8 cellular contexts compared by ENCODE assay signal in the genomic region with DNA sequence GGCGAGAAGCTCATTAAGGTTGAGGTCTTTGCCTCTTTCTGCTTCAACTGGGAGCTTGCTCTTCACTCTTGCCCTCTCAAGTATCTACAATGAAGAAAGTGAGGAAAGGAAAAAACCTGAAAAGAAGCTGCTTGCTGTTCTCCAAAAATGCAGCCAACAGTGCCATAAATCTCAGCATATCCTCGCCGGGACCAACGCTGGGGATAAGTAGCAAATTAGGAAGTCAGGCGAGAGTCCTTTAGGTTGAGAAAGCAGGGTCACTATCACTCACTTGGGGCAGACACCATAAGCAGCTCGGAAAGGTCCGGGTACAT. TPM values are rescaled to one million over a fixed set of nuclear protein-coding genes. Genes with fewer than 3 reads are reported as not detected.
DNase-seq lines count a peak whose midpoint lies in the region; ATAC-seq, FAIRE-seq and TF ChIP-seq lines count a peak whose summit lies in the region.

No MANE protein-coding gene starts in this region.

- TSS peak; percentile 75 for BruUV-seq in HepG2 (replicated peaks; lab: Mats Ljungman, UMichigan)

- no peaks in the 10 kb centered on the region for H3K27me3 Mint-ChIP-seq in activated naive CD8-positive, alpha-beta T cell treated with anti-CD3 and anti-CD28 coated beads, Interleukin-2, amount 10 ng/mL, durations not matched to agents 7 days and 5 days

- WGBS in HepG2 (ENCODE audit: low lambda C conversion rate): 0% methylated on average over 7 of the region's 7 CpGs
- WGBS in upper lobe of left lung, 2 donors: 1% methylated on average over 7 of the region's 7 CpGs

- ATAC-seq in HG02973 (IDR thresholded peaks at IDR 0.05; ENCODE audit: unreplicated experiment) (peak; percentile 37), HepG2 (no peak), upper lobe of left lung (ENCODE audit: low FRiP score in 2 of 2) (peak in 1 of 2 donors; percentile 67)
- peak; percentile 47 for ATAC-seq in activated naive CD8-positive, alpha-beta T cell treated with anti-CD3 and anti-CD28 coated beads, Interleukin-2, amount 10 ng/mL, durations not matched to agents 7 days and 5 days (ENCODE audit: low read depth)

- H3K4me3 Mint-ChIP-seq in activated naive CD8-positive, alpha-beta T cell treated with anti-CD3 and anti-CD28 coated beads, Interleukin-2, amount 10 ng/mL, durations not matched to agents 7 days and 5 days: peak overlapping the region; percentile 94

- CTCF ChIA-PET in HepG2 (lab: Yijun Ruan, JAX; ENCODE audit: low intra/inter-chr PET ratio, low total read pairs): no interaction called here

- H3K4me2 ChIP-seq in HepG2 (ENCODE audit: low read depth, low read length): peak overlapping the region; percentile 78

- intact Hi-C loops in HepG2 (cut with micrococcal nuclease; ENCODE audit: unreplicated experiment): no loop called here

- POLR2A ChIA-PET in activated naive CD8-positive, alpha-beta T cell treated with anti-CD3 and anti-CD28 coated beads, Interleukin-2, amount 10 ng/mL, durations not matched to agents 7 days and 5 days (lab: Charles Lee): interaction anchor here (0.7 to 2.5 kb wide), 9 partner anchors 9 to 1218 kb away, joined by 3 to 38 read pairs (median 4); a partner anchor contains a TSS
- POLR2A ChIA-PET in HepG2 (lab: Yijun Ruan, JAX): interaction anchor here (0.7 to 2.3 kb wide), 5 partner anchors 9 to 1886 kb away, joined by 3 to 56 read pairs (median 7); a partner anchor contains a TSS

- peaks cover 47% of the 10 kb centered on the region for H3K79me2 ChIP-seq in HepG2 (ENCODE audit: insufficient read depth, low read length)

- peaks cover 26% of the 10 kb centered on the region for H3K4me1 Mint-ChIP-seq in activated naive CD8-positive, alpha-beta T cell treated with anti-CD3 and anti-CD28 coated beads, Interleukin-2, amount 10 ng/mL, durations not matched to agents 7 days and 5 days

- TF ChIP-seq EP300 in HepG2 (IDR thresholded peaks at IDR 0.05; ENCODE audit: low read depth in 2 of 2, low read length in 2 of 2) (no peak), HepG2 (CRISPR knock-in tag; IDR thresholded peaks at IDR 0.05; ENCODE audit: borderline replicate concordance) (no peak), upper lobe of left lung (IDR thresholded peaks at IDR 0.05) (no peak)

- H3K36me3 ChIP-seq in HepG2 (replicated peaks in 1 of 2; ENCODE audit: control insufficient read depth in 1 of 2, insufficient read depth in 2 of 2, low read length in 2 of 2) (no peaks in the 10 kb centered on the region; a peak in 3 of 5 replicates), upper lobe of left lung (no peaks in the 10 kb centered on the region)

- no peaks in the 10 kb centered on the region for H3K9me3 ChIP-seq in HepG2 (ENCODE audit: low read length)
- no peaks in the 10 kb centered on the region for H3K9me3 ChIP-seq in upper lobe of left lung

- H3K27ac Mint-ChIP-seq in activated naive CD8-positive, alpha-beta T cell treated with anti-CD3 and anti-CD28 coated beads, Interleukin-2, amount 10 ng/mL, durations not matched to agents 7 days and 5 days: peak overlapping the region; percentile 93

- H3K27me3 ChIP-seq in HepG2 (ENCODE audit: control insufficient read depth in 1 of 2, insufficient read depth in 2 of 2, low read length in 2 of 2): peaks cover 0 to 6% of the 10 kb centered on the region in 2 experiments; a peak in 1 of 5 replicates
- no peaks in the 10 kb centered on the region for H3K27me3 ChIP-seq in upper lobe of left lung

- peak overlapping the region; percentile 81 for H3K27ac ChIP-seq in HepG2 (ENCODE audit: extremely low read length, insufficient read depth, low read length)
- H3K27ac ChIP-seq in upper lobe of left lung: peak overlapping the region; percentile 83 to 90 (median 86)

- no peaks in the 10 kb centered on the region for H4K20me1 ChIP-seq in HepG2 (ENCODE audit: insufficient read depth, low read length)

- DNase-seq in Caki2 (ENCODE audit: low read depth) (peak; percentile 22), HepG2 (ENCODE audit: low spot score) (no peak), upper lobe of left lung (no peak), NOMO-1 (lab: John Stamatoyannopoulos, UW; ENCODE audit: unreplicated experiment in 2 of 2) (no peak), kidney glomerular epithelial cell (lab: John Stamatoyannopoulos, UW) (no peak), RCC 7860 (ENCODE audit: low spot score) (no peak)
- DNase-seq in activated naive CD8-positive, alpha-beta T cell treated with anti-CD3 and anti-CD28 coated beads, Interleukin-2, amount 10 ng/mL, durations not matched to agents 7 days and 5 days: no peak

- TF ChIP-seq CTCF in HepG2 (CRISPR knock-in tag; IDR thresholded peaks at IDR 0.05) (no peak), upper lobe of left lung (IDR thresholded peaks at IDR 0.05) (no peak)

- TF ChIP-seq RAD21 in HepG2 (CRISPR knock-in tag; IDR thresholded peaks at IDR 0.05): no peak

- H3K4me3 ChIP-seq in HepG2 (replicated peaks in 1 of 3; ENCODE audit: insufficient read depth in 1 of 3, low read depth in 2 of 3, low read length in 3 of 3) (peak overlapping the region; percentile 79 to 100 (median 96)), upper lobe of left lung (peak overlapping the region; percentile 90 to 97 (median 94))

- TF ChIP-seq POLR2A in HepG2 (IDR thresholded peaks at IDR 0.05; ENCODE audit: insufficient read depth in 1 of 2, low read depth in 2 of 2, low read length in 2 of 2) (no peak), upper lobe of left lung (IDR thresholded peaks at IDR 0.05) (no peak)

- H2AFZ ChIP-seq in HepG2 (ENCODE audit: low read length): no peak overlapping the region

- no peaks in the 10 kb centered on the region for H3K9me3 Mint-ChIP-seq in activated naive CD8-positive, alpha-beta T cell treated with anti-CD3 and anti-CD28 coated beads, Interleukin-2, amount 10 ng/mL, durations not matched to agents 7 days and 5 days

- peaks cover 49% of the 10 kb centered on the region for H3K4me1 ChIP-seq in HepG2 (ENCODE audit: insufficient read depth, low read length)
- H3K4me1 ChIP-seq in upper lobe of left lung: peaks cover 22 to 41% (median 25%) of the 10 kb centered on the region in 4 donors

- H3K36me3 Mint-ChIP-seq in activated naive CD8-positive, alpha-beta T cell treated with anti-CD3 and anti-CD28 coated beads, Interleukin-2, amount 10 ng/mL, durations not matched to agents 7 days and 5 days: no peaks in the 10 kb centered on the region

- FAIRE-seq in HepG2 (lab: Jason Lieb, UNC) (no peak), RCC 7860 (lab: Jason Lieb, UNC) (no peak)

- peak overlapping the region; percentile 84 for H3K9ac ChIP-seq in HepG2 (ENCODE audit: insufficient read depth, low read depth, low read length)

- in situ Hi-C loops in Caki2 (cut with HindIII; ENCODE audit: low pct_unique_long_range_greater_than_20kb, low sequenced_read_pairs) (no loop called here), HepG2 (cut with HindIII; ENCODE audit: extremely low pct_ligation_motif_present, low pct_unique_long_range_greater_than_20kb) (no loop called here)

RNA-seq across cellular contexts. Expression of a gene that starts 0.4 kb away (rescaled TPM):
- total RNA-seq in Caki2 (2014; rRNA removed; shearing (Covaris generic); ENCODE audit: low replicate concordance): 35.5 and 53.3 TPM in 2 replicates
- total RNA-seq in activated naive CD8-positive, alpha-beta T cell treated with anti-CD3 and anti-CD28 coated beads, Interleukin-2, amount 10 ng/mL, durations not matched to agents 7 days and 5 days: 10 to 100 TPM; 40.7 to 43.4 TPM
- total RNA-seq in HepG2 (2016; rRNA removed; fragmentation: Illumina TruSeq; extraction: Trizol): 57.4 and 90.7 TPM in 2 replicates
- 15.2 and 16.6 TPM in 2 replicates for total RNA-seq in HepG2 (2016; cell fraction: cytosol; rRNA removed; fragmentation: Illumina TruSeq; extraction: Trizol; ENCODE audit: low read depth)
- 55.0 and 88.1 TPM in 2 replicates for total RNA-seq in HepG2 (2016; cell fraction: insoluble cytoplasmic fraction; rRNA removed; fragmentation: Illumina TruSeq; extraction: Trizol)
- total RNA-seq in HepG2 (2016; cell fraction: membrane; rRNA removed; fragmentation: Illumina TruSeq; extraction: Trizol): 20.0 and 22.3 TPM in 2 replicates
- total RNA-seq in HepG2 (2016; cell fraction: nucleus; rRNA removed; fragmentation: Illumina TruSeq; extraction: Trizol): 57.2 and 65.2 TPM in 2 replicates
- polyA plus RNA-seq in HepG2 (2011; rRNA removed): 10.0 and 13.0 TPM in 2 replicates
- 6.8 and 8.8 TPM in 2 replicates for polyA plus RNA-seq in HepG2 (2011; cell fraction: cytosol; rRNA removed)
- 10.9 and 11.9 TPM in 2 replicates for polyA plus RNA-seq in HepG2 (2011; cell fraction: nucleus; rRNA removed)
- polyA plus RNA-seq in HepG2 (2012): 11.4 and 18.7 TPM in 2 replicates
- 2.1 and 2.4 TPM in 2 replicates for polyA plus RNA-seq in HepG2 (2016; cell fraction: cytosol; fragmentation: Illumina TruSeq; extraction: Trizol; ENCODE audit: low read depth)
- polyA plus RNA-seq in HepG2 (2016; cell fraction: insoluble cytoplasmic fraction; fragmentation: Illumina TruSeq; extraction: Trizol; ENCODE audit: low read depth): 35.7 and 36.7 TPM in 2 replicates
- 4.7 and 5.3 TPM in 2 replicates for polyA plus RNA-seq in HepG2 (2016; cell fraction: membrane; fragmentation: Illumina TruSeq; extraction: Trizol; ENCODE audit: low read depth)
- polyA plus RNA-seq in HepG2 (2016; cell fraction: nucleus; fragmentation: Illumina TruSeq; extraction: Trizol; ENCODE audit: insufficient read depth, low read depth): 36.8 and 38.0 TPM in 2 replicates
- 45.9 and 276 TPM in 2 replicates for polyA minus RNA-seq in HepG2 (2011; rRNA and poly(A)+ RNA removed; ENCODE audit: low replicate concordance)
- 32.2 and 32.7 TPM in 2 replicates for polyA minus RNA-seq in HepG2 (2011; cell fraction: cytosol; rRNA and poly(A)+ RNA removed)
- 61.8 and 69.9 TPM in 2 replicates for polyA minus RNA-seq in HepG2 (2011; cell fraction: nucleus; rRNA and poly(A)+ RNA removed)
- 10 to 100 TPM in 5 of 6 donors, 1 to 10 TPM in 1; 6.1 to 25.5 (median 17.4) TPM for total RNA-seq in upper lobe of left lung

RNA-seq across cellular contexts. Expression of a gene that starts 8.6 kb away (rescaled TPM):
- total RNA-seq in Caki2 (2014; rRNA removed; shearing (Covaris generic); ENCODE audit: low replicate concordance): 20.0 and 25.8 TPM in 2 replicates
- 10 to 100 TPM; 35.8 to 37.6 TPM for total RNA-seq in activated naive CD8-positive, alpha-beta T cell treated with anti-CD3 and anti-CD28 coated beads, Interleukin-2, amount 10 ng/mL, durations not matched to agents 7 days and 5 days
- total RNA-seq in HepG2 (2016; rRNA removed; fragmentation: Illumina TruSeq; extraction: Trizol) (30.6 and 40.4 TPM in 2 replicates), upper lobe of left lung (10 to 100 TPM; 20.7 to 75.4 (median 27.9) TPM)
- total RNA-seq in HepG2 (2016; cell fraction: cytosol; rRNA removed; fragmentation: Illumina TruSeq; extraction: Trizol; ENCODE audit: low read depth): 4.8 and 6.3 TPM in 2 replicates
- 28.7 and 46.3 TPM in 2 replicates for total RNA-seq in HepG2 (2016; cell fraction: insoluble cytoplasmic fraction; rRNA removed; fragmentation: Illumina TruSeq; extraction: Trizol)
- total RNA-seq in HepG2 (2016; cell fraction: membrane; rRNA removed; fragmentation: Illumina TruSeq; extraction: Trizol): 7.2 and 8.9 TPM in 2 replicates
- total RNA-seq in HepG2 (2016; cell fraction: nucleus; rRNA removed; fragmentation: Illumina TruSeq; extraction: Trizol): 31.6 and 33.1 TPM in 2 replicates
- 10.8 and 14.6 TPM in 2 replicates for polyA plus RNA-seq in HepG2 (2011; rRNA removed)
- polyA plus RNA-seq in HepG2 (2011; cell fraction: cytosol; rRNA removed): 7.8 TPM in 2 replicates
- 7.2 and 10.0 TPM in 2 replicates for polyA plus RNA-seq in HepG2 (2011; cell fraction: nucleus; rRNA removed)
- polyA plus RNA-seq in HepG2 (2012): 20.9 and 22.9 TPM in 2 replicates
- 2.6 and 3.3 TPM in 2 replicates for polyA plus RNA-seq in HepG2 (2016; cell fraction: cytosol; fragmentation: Illumina TruSeq; extraction: Trizol; ENCODE audit: low read depth)
- polyA plus RNA-seq in HepG2 (2016; cell fraction: insoluble cytoplasmic fraction; fragmentation: Illumina TruSeq; extraction: Trizol; ENCODE audit: low read depth): 35.4 and 35.7 TPM in 2 replicates
- 5.6 and 7.4 TPM in 2 replicates for polyA plus RNA-seq in HepG2 (2016; cell fraction: membrane; fragmentation: Illumina TruSeq; extraction: Trizol; ENCODE audit: low read depth)
- polyA plus RNA-seq in HepG2 (2016; cell fraction: nucleus; fragmentation: Illumina TruSeq; extraction: Trizol; ENCODE audit: insufficient read depth, low read depth): 17.3 and 23.3 TPM in 2 replicates
- polyA minus RNA-seq in HepG2 (2011; rRNA and poly(A)+ RNA removed; ENCODE audit: low replicate concordance): 6.8 and 21.5 TPM in 2 replicates
- 10.2 and 12.6 TPM in 2 replicates for polyA minus RNA-seq in HepG2 (2011; cell fraction: cytosol; rRNA and poly(A)+ RNA removed)
- polyA minus RNA-seq in HepG2 (2011; cell fraction: nucleus; rRNA and poly(A)+ RNA removed): 44.3 and 47.7 TPM in 2 replicates
